Comparison of ENCODE assay signal across 8 cellular contexts in genomic region chr19:1383311-1384084, GRCh38. TPM values are rescaled to one million over a fixed set of nuclear protein-coding genes. Genes with fewer than 3 reads are reported as not detected.
DNase-seq lines count a peak whose midpoint lies in the region; ATAC-seq and TF ChIP-seq lines count a peak whose summit lies in the region.

Gene NDUFS7 (plus strand): TSS chr19:1383907. CDS start chr19:1383927, 20 bp downstream.

- ATAC-seq in GM19324 (IDR thresholded peaks at IDR 0.05; ENCODE audit: low FRiP score, unreplicated experiment) (peak; percentile 80), HG03460 (IDR thresholded peaks at IDR 0.05; ENCODE audit: unreplicated experiment) (peak; percentile 72), left colon (peak; percentile 92)

- H3K27ac ChIP-seq in BLaER1 treated with 17β-estradiol and CSF1 and Interleukin-3, amounts not matched to agents 10 nM and 100 nM, result peak within 1 kb of the TSS; percentile 82 to 95 (median 92)
- peak within 1 kb of the TSS; percentile 78 for H3K27ac ChIP-seq in colonic mucosa

- H3K36me3 ChIP-seq in BLaER1 treated with 17β-estradiol and CSF1 and Interleukin-3, amounts not matched to agents 10 nM and 100 nM, result peaks cover 11 to 26% (median 24%) of the 10 kb centered on the region in 11 experiments
- H3K36me3 ChIP-seq in colonic mucosa, result no peaks in the 10 kb centered on the region

- H3K4me2 ChIP-seq in BLaER1 treated with 17β-estradiol and CSF1 and Interleukin-3, amounts not matched to agents 10 nM and 100 nM, result peak within 1 kb of the TSS; percentile 92 to 99 (median 94)

- no peaks in the 10 kb centered on the region for H3K9me3 ChIP-seq in BLaER1 treated with 17β-estradiol and CSF1 and Interleukin-3, amounts not matched to agents 10 nM and 100 nM (replicated peaks in 1 of 11)
- no peaks in the 10 kb centered on the region for H3K9me3 ChIP-seq in colonic mucosa

- intact Hi-C loops in colonic mucosa (cut with DNase I), result loop anchor here (5.0 kb wide), 2 partner anchors 66 to 101 kb away; no protein-coding TSS in a partner anchor
- intact Hi-C loops in left colon (cut with DNase I, micrococcal nuclease), result no loop called here

- peaks cover 11 to 59% (median 24%) of the 10 kb centered on the region in 11 experiments; a peak in 18 of 22 replicates for H4K20me1 ChIP-seq in BLaER1 treated with 17β-estradiol and CSF1 and Interleukin-3, amounts not matched to agents 10 nM and 100 nM

- no peaks in the 10 kb centered on the region for H3K27me3 ChIP-seq in BLaER1 treated with 17β-estradiol and CSF1 and Interleukin-3, amounts not matched to agents 10 nM and 100 nM
- no peaks in the 10 kb centered on the region for H3K27me3 ChIP-seq in colonic mucosa

- H3K9ac ChIP-seq in BLaER1 treated with 17β-estradiol and CSF1 and Interleukin-3, amounts not matched to agents 10 nM and 100 nM, result peak within 1 kb of the TSS; percentile 89 to 96 (median 95)
- peak within 1 kb of the TSS; percentile 98 to 99 for H3K9ac ChIP-seq in colonic mucosa (ENCODE audit: low read depth in 2 of 2, low read length in 2 of 2)

- peaks cover 19 to 43% (median 29%) of the 10 kb centered on the region in 10 experiments for H3K4me1 ChIP-seq in BLaER1 treated with 17β-estradiol and CSF1 and Interleukin-3, amounts not matched to agents 10 nM and 100 nM
- peaks cover 6% of the 10 kb centered on the region for H3K4me1 ChIP-seq in colonic mucosa

- peak within 1 kb of the TSS; percentile 90 to 100 (median 98) for H3K4me3 ChIP-seq in BLaER1 treated with 17β-estradiol and CSF1 and Interleukin-3, amounts not matched to agents 10 nM and 100 nM
- H3K4me3 ChIP-seq in colonic mucosa, result peak within 1 kb of the TSS; percentile 99

- DNase-seq in NCI-H526 (lab: John Stamatoyannopoulos, UW) (peak; percentile 71 to 88), colonic mucosa (peak; percentile 90), left colon (peak; percentile 89 to 91)
- DNase-seq in activated CD4-positive, alpha-beta T cell treated with anti-CD3 and anti-CD28 coated beads for 4 hours, result peak; percentile 91 to 93
- peak; percentile 92 for DNase-seq in stimulated activated CD4-positive, alpha-beta T cell treated with anti-CD3 and anti-CD28 coated beads, Interleukin-1b, Interleukin-23, amount 100 ng/mL, for 48 hours

- no peak for TF ChIP-seq CTCF in colonic mucosa (IDR thresholded peaks at IDR 0.05)

RNA-seq across cellular contexts. Expression of gene NDUFS7, which starts in this region (rescaled TPM):
- 100 to 1,000 TPM; 192 to 244 TPM for total RNA-seq in colonic mucosa
- total RNA-seq in left colon, result 100 to 1,000 TPM; 141 to 178 TPM

Comparison
In these comparisons a context has a peak if more than half of its experiments do, and no peak if none do; other contexts are left out.
1. Peak in every context shown above with its lines: DNase-seq, ATAC-seq, H3K4me3 ChIP-seq and H3K27ac ChIP-seq.